In genomic region chr20:3821996-3822395, GRCh38 we compare ENCODE assay signal across 14 cellular contexts. TPM values are rescaled to one million over a fixed set of nuclear protein-coding genes. Genes with fewer than 3 reads are reported as not detected.
DNase-seq lines count a peak whose midpoint lies in the region; ATAC-seq and TF ChIP-seq lines count a peak whose summit lies in the region.
"Had no signal": no experiment of that assay in that cellular context is flagged by ENCODE, and none has a peak within 500 bp of the region (broad histone marks: within the 10 kb centered on the region; RNA-seq: fewer than 3 reads in every experiment).

No MANE protein-coding gene starts in this region.

- no peak for TF ChIP-seq CTCF in CD4-positive, alpha-beta T cell (IDR thresholded peaks at IDR 0.05)
- TF ChIP-seq CTCF in GM23338 (conservative IDR thresholded peaks at IDR 0.05; ENCODE audit: low read depth in 2 of 2) (no peak), nephron (IDR thresholded peaks at IDR 0.05; ENCODE audit: unreplicated experiment in 3 of 3) (no peak)

- H3K4me1 Mint-ChIP-seq in CD4-positive, alpha-beta T cell (ENCODE audit: low read depth), result peaks cover 32% of the 10 kb centered on the region
- peaks cover 9% of the 10 kb centered on the region for H3K4me1 Mint-ChIP-seq in GM23338
- H3K4me1 Mint-ChIP-seq in activated naive CD8-positive, alpha-beta T cell (ENCODE audit: low read depth), result peaks cover 34% of the 10 kb centered on the region
- H3K4me1 Mint-ChIP-seq in nephron, result peaks cover 22% of the 10 kb centered on the region

- H3K27me3 Mint-ChIP-seq in CD4-positive, alpha-beta T cell, result no peaks in the 10 kb centered on the region
- H3K27me3 Mint-ChIP-seq in GM23338 (ENCODE audit: insufficient read depth, low read depth, poor library complexity), result peaks cover 5% of the 10 kb centered on the region
- no peaks in the 10 kb centered on the region for H3K27me3 Mint-ChIP-seq in activated naive CD8-positive, alpha-beta T cell
- H3K27me3 Mint-ChIP-seq in nephron (ENCODE audit: low read depth), result peaks cover 3% of the 10 kb centered on the region

- POLR2A ChIA-PET in CD4-positive, alpha-beta T cell (lab: Charles Lee), result interaction anchor here (4.5 kb wide), 1 partner anchor 35 kb away, joined by 75 read pairs; the partner anchor contains the start of gene CENPB

- no peaks in the 10 kb centered on the region for H3K9me3 ChIP-seq in CD4-positive, alpha-beta T cell (ENCODE audit: control insufficient read depth, low read length)
- H3K9me3 ChIP-seq: thoracic aorta had no signal

- no peak overlapping the region for H3K4me3 ChIP-seq in GM23338

- intact Hi-C loops in CD4-positive, alpha-beta T cell (cut with DNase I, micrococcal nuclease), result loop anchor here (2.0 to 5.0 kb wide), 3 partner anchors 35 to 69 kb away; partner anchors contain the start of gene PANK2 (in 1 of the 2)

- peaks cover 4% of the 10 kb centered on the region; the same call in 1 of the 2 replicates for H3F3A ChIP-seq in GM23338 (replicated peaks; ENCODE audit: low read depth)

- H3K79me2 ChIP-seq in GM23338 (replicated peaks; ENCODE audit: insufficient read depth), result no peaks in the 10 kb centered on the region

- no peaks in the 10 kb centered on the region for H3K9me2 ChIP-seq in GM23338 (ENCODE audit: insufficient read depth)

- no peaks in the 10 kb centered on the region for H3K36me3 ChIP-seq in GM23338 (ENCODE audit: insufficient read depth)

- no peak overlapping the region for H3K4me2 ChIP-seq in GM23338

- no peak for DNase-seq in CD4-positive, alpha-beta T cell
- DNase-seq in GM23338 (ENCODE audit: low spot score) (no peak), RPMI8226 (no peak), medulla oblongata (ENCODE audit: extremely low spot score) (no peak), iPS-NIHi7 (ENCODE audit: extremely low spot score) (no peak), NCI-H146 (lab: John Stamatoyannopoulos, UW) (no peak)
- DNase-seq: activated naive CD4-positive, alpha-beta T cell treated with anti-CD3 and anti-CD28 coated beads, Interleukin-2, amount 50 U/mL, for 16 hours; MM.1S; NCI-H2107 had no signal

- H3K4me3 Mint-ChIP-seq in CD4-positive, alpha-beta T cell, result peak overlapping the region; percentile 94
- H3K4me3 Mint-ChIP-seq in GM23338, result peak overlapping the region; percentile 87
- peak overlapping the region; percentile 93 for H3K4me3 Mint-ChIP-seq in activated naive CD8-positive, alpha-beta T cell
- peak overlapping the region; percentile 83 to 92 (median 88) for H3K4me3 Mint-ChIP-seq in nephron

- peaks cover 47% of the 10 kb centered on the region for H3K36me3 Mint-ChIP-seq in CD4-positive, alpha-beta T cell (ENCODE audit: low read depth)
- H3K36me3 Mint-ChIP-seq in GM23338 (ENCODE audit: low read depth), result no peaks in the 10 kb centered on the region; the same call in 1 of the 3 replicates
- peaks cover 1% of the 10 kb centered on the region for H3K36me3 Mint-ChIP-seq in activated naive CD8-positive, alpha-beta T cell
- peaks cover 14% of the 10 kb centered on the region for H3K36me3 Mint-ChIP-seq in nephron (ENCODE audit: low read depth)

- no peaks in the 10 kb centered on the region for H4K20me1 ChIP-seq in GM23338 (replicated peaks; ENCODE audit: insufficient read depth)

- CTCF ChIA-PET in CD4-positive, alpha-beta T cell (lab: Charles Lee), result interaction anchor here (1.1 to 4.2 kb wide), 4 partner anchors 26 to 54 kb away, joined by 3 to 59 read pairs (median 21); partner anchors contain the start of genes CDC25B and CENPB

- no peak for ATAC-seq in CD4-positive, alpha-beta T cell (ENCODE audit: poor library complexity)
- ATAC-seq in GM23338, result no peak
- ATAC-seq: activated CD4-positive, CD25-positive, alpha-beta regulatory T cell treated with anti-CD3 and anti-CD28 coated beads, Interleukin-2, amount 50 U/mL, for 24 hours; HCT116 had no signal

- no peak overlapping the region for H2AFZ ChIP-seq in GM23338

- H3K9me3 Mint-ChIP-seq in CD4-positive, alpha-beta T cell, result no peaks in the 10 kb centered on the region
- no peaks in the 10 kb centered on the region for H3K9me3 Mint-ChIP-seq in GM23338
- H3K9me3 Mint-ChIP-seq in activated naive CD8-positive, alpha-beta T cell (ENCODE audit: low read depth), result no peaks in the 10 kb centered on the region
- H3K9me3 Mint-ChIP-seq in nephron, result no peaks in the 10 kb centered on the region

- peak overlapping the region; percentile 99 for H3K27ac Mint-ChIP-seq in CD4-positive, alpha-beta T cell
- H3K27ac Mint-ChIP-seq in GM23338 (no peak overlapping the region), nephron (peak overlapping the region; percentile 67 to 90 (median 86))
- H3K27ac Mint-ChIP-seq in activated naive CD8-positive, alpha-beta T cell, result peak overlapping the region; percentile 76

- no peaks in the 10 kb centered on the region for H3K27me3 ChIP-seq in CD4-positive, alpha-beta T cell (ENCODE audit: control insufficient read depth, insufficient read depth, low read length)
- H3K27me3 ChIP-seq in GM23338 (ENCODE audit: insufficient read depth), result no peaks in the 10 kb centered on the region

- H3K27ac ChIP-seq in CD4-positive, alpha-beta T cell (ENCODE audit: low read depth, low read length), result no peak overlapping the region
- no peak overlapping the region for H3K27ac ChIP-seq in GM23338 (ENCODE audit: low read depth)

- peaks cover 4% of the 10 kb centered on the region; the same call in 1 of the 2 replicates for H3K4me1 ChIP-seq in GM23338 (ENCODE audit: insufficient read depth)

TF ChIP-seq in GM23338, 12 proteins besides CTCF, POLR2A, EP300 and RAD21 (continues in another document):
- TF ChIP-seq CREB1 (CRISPR knock-in tag; IDR thresholded peaks at IDR 0.05; ENCODE audit: low read depth), result no peak
- TF ChIP-seq EZH2phosphoT487 (IDR thresholded peaks at IDR 0.05; ENCODE audit: unreplicated experiment), result no peak
- TF ChIP-seq STAT1 (IDR thresholded peaks at IDR 0.05; ENCODE audit: unreplicated experiment), result no peak

RNA-seq across cellular contexts. Expression of gene AP5S1, which starts 1.6 kb away (rescaled TPM):
- 1 to 10 TPM; 6.0 TPM for total RNA-seq in CD4-positive, alpha-beta T cell
- total RNA-seq in GM23338 (2014; rRNA removed; shearing (Covaris generic)), result 1.2 and 1.8 TPM in 2 replicates
- 1.8 and 2.8 TPM in 2 replicates for polyA plus RNA-seq in GM23338 (2016; fragmentation: Nextera tagmentation; extraction: Ambion mirVana)

RNA-seq across cellular contexts. Expression of gene MAVS, which starts 24.6 kb away (rescaled TPM):
- total RNA-seq in CD4-positive, alpha-beta T cell, result 10 to 100 TPM; 13.6 to 14.7 TPM
- 21.8 and 21.9 TPM in 2 replicates for total RNA-seq in GM23338 (2014; rRNA removed; shearing (Covaris generic))
- 4.4 and 5.2 TPM in 2 replicates for polyA plus RNA-seq in GM23338 (2016; fragmentation: Nextera tagmentation; extraction: Ambion mirVana)

RNA-seq across cellular contexts. Expression of gene CDC25B, which starts 25.9 kb away (rescaled TPM):
- 100 to 1,000 TPM; 144 TPM for total RNA-seq in CD4-positive, alpha-beta T cell
- total RNA-seq in GM23338 (2014; rRNA removed; shearing (Covaris generic)), result 19.9 and 33.0 TPM in 2 replicates
- polyA plus RNA-seq in GM23338 (2016; fragmentation: Nextera tagmentation; extraction: Ambion mirVana), result 9.8 and 10.5 TPM in 2 replicates

RNA-seq across cellular contexts. Expression of gene CENPB, which starts 35.5 kb away (rescaled TPM):
- 10 to 100 TPM; 25.1 to 25.3 TPM for total RNA-seq in CD4-positive, alpha-beta T cell
- 44.3 and 52.1 TPM in 2 replicates for total RNA-seq in GM23338 (2014; rRNA removed; shearing (Covaris generic))
- polyA plus RNA-seq in GM23338 (2016; fragmentation: Nextera tagmentation; extraction: Ambion mirVana), result 9.5 and 10.8 TPM in 2 replicates

RNA-seq across cellular contexts. Expression of gene SPEF1, which starts 40.7 kb away (rescaled TPM):
- not detected for total RNA-seq in CD4-positive, alpha-beta T cell
- 0.69 and 1.3 TPM in 2 replicates for total RNA-seq in GM23338 (2014; rRNA removed; shearing (Covaris generic))
- 0.68 and 0.85 TPM in 2 replicates for polyA plus RNA-seq in GM23338 (2016; fragmentation: Nextera tagmentation; extraction: Ambion mirVana)
